Comparison of ENCODE assay signal across 10 cellular contexts in genomic region chr20:63819224-63819917, GRCh38. TPM values are rescaled to one million over a fixed set of nuclear protein-coding genes. Genes with fewer than 3 reads are reported as not detected.
DNase-seq lines count a peak whose midpoint lies in the region; ATAC-seq and TF ChIP-seq lines count a peak whose summit lies in the region.
"Had no signal": no experiment of that assay in that cellular context is flagged by ENCODE, and none has a peak within 500 bp of the region (broad histone marks: within the 10 kb centered on the region; RNA-seq: fewer than 3 reads in every experiment).

No MANE protein-coding gene starts in this region.

- ATAC-seq in sciatic nerve: peak; percentile 73
- no peak for ATAC-seq in GM19351 (IDR thresholded peaks at IDR 0.05; ENCODE audit: unreplicated experiment)
- no peak for ATAC-seq in GM21619 (IDR thresholded peaks at IDR 0.05; ENCODE audit: unreplicated experiment)
- no peak for ATAC-seq in HG03460 (IDR thresholded peaks at IDR 0.05; ENCODE audit: unreplicated experiment)

- DNase-seq in EL: peak; percentile 39
- DNase-seq in RPMI8226: peak; percentile 44
- DNase-seq in fibroblast of the aortic adventitia (ENCODE audit: low read depth): peak; percentile 46
- no peak for DNase-seq in sciatic nerve (ENCODE audit: low spot score)
- no peak for DNase-seq in kidney tubule cell (ENCODE audit: low spot score)
- DNase-seq: SK-N-SH had no signal

- peak; percentile 41 for TF ChIP-seq CTCF in fibroblast of the aortic adventitia (IDR thresholded peaks at IDR 0.05; ENCODE audit: insufficient read depth, low read length)

- intact Hi-C loops in sciatic nerve (cut with DNase I): no loop called here

- no peak overlapping the region for H3K4me3 ChIP-seq in fibroblast of the aortic adventitia (ENCODE audit: low read depth, low read length)
- H3K4me3 ChIP-seq: thoracic aorta had no signal

RNA-seq across cellular contexts. Expression of gene ZBTB46, which starts 11.7 kb away (rescaled TPM):
- total RNA-seq in fibroblast of the aortic adventitia (ENCODE audit: low replicate concordance) (1.1 and 2.9 TPM in 2 replicates), sciatic nerve (30.2 TPM)

RNA-seq across cellular contexts. Expression of gene ABHD16B, which starts 41.9 kb away (rescaled TPM):
- total RNA-seq in fibroblast of the aortic adventitia (ENCODE audit: low replicate concordance) (not detected in 2 replicates), sciatic nerve (not detected)
- total RNA-seq: thoracic aorta had no signal

RNA-seq across cellular contexts. Expression of gene TPD52L2, which starts 45.7 kb away (rescaled TPM):
- total RNA-seq in fibroblast of the aortic adventitia (ENCODE audit: low replicate concordance) (100 and 136 TPM in 2 replicates), sciatic nerve (69.1 TPM)

Comparison
In these comparisons a context has a peak if more than half of its experiments do, and no peak if none do; other contexts are left out.
1. DNase-seq: peak in EL (single experiment), RPMI8226 (single experiment) and fibroblast of the aortic adventitia (single experiment); none in sciatic nerve (single experiment) and kidney tubule cell (single experiment).